In genomic region chr5:159145160-159145559, GRCh38 we compare ENCODE assay signal across 1 cellular context.
A peak's percentile ranks its signal among the peaks of the same experiment; 100 is the strongest.
TF ChIP-seq lines count a peak whose summit lies in the region.

No MANE protein-coding gene starts in this region.

TF ChIP-seq in HEK293, 187 proteins besides CTCF, POLR2A, EP300 and RAD21 (continued from another document):
- TF ChIP-seq ZNF146 (tag by site-specific recombination; IDR thresholded peaks at IDR 0.05) (peak; percentile 90), ZNF580 (tag by site-specific recombination; IDR thresholded peaks at IDR 0.05) (0 out of 2 replicates have a peak, but pooled peaks have one; percentile 13)
